14 cellular contexts compared by ENCODE assay signal in the genomic region with DNA sequence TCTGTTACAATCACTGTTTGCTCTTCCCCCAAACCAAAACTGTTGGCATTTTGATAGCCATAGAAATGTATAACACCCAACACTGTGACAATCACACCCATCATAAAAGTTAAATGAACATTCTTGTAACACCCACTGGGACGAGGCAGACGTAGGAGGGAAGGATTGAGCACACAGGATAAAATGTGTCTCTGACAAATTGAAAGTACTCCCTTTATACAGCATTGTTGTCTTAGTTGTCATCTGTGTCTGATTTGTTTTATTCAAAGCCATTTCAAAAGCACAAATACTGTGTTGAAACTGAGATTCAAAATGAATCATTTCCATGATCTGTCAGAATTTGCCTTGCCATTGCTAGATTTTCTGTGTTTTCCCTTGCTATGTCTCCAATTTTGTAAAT.
"Had no signal": no experiment of that assay in that cellular context is flagged by ENCODE, and none has a peak within 500 bp of the region (broad histone marks: within the 10 kb centered on the region; RNA-seq: fewer than 3 reads in every experiment).

No MANE protein-coding gene starts in this region.

- DNase-seq: activated CD4-positive, CD25-positive, alpha-beta regulatory T cell; activated CD8-positive, alpha-beta memory T cell treated with anti-CD3 and anti-CD28 coated beads, Interleukin-2, amount 10 ng/mL, durations not matched to agents 7 days and 5 days; activated T-cell treated with anti-CD3 and anti-CD28 coated beads, Interleukin-2, amount 50 U/mL, for 4 hours; central memory CD4-positive, alpha-beta T cell; cortex of kidney; effector memory CD4-positive, alpha-beta T cell; foreskin melanocyte; left cardiac atrium; stimulated activated CD4-positive, alpha-beta T cell treated with anti-CD3 and anti-CD28 coated beads, Interleukin-4, amount 100 ng/mL, for 1 hour; stimulated activated CD8-positive, alpha-beta memory T cell treated with anti-CD3 and anti-CD28 coated beads, Interleukin-4, amount 100 ng/mL, for 48 hours; stimulated activated naive CD8-positive, alpha-beta T cell treated with anti-CD3 and anti-CD28 coated beads, Interleukin-15, amount 100 ng/mL, for 72 hours; thyroid gland; uterus had no signal

- ATAC-seq: activated CD8-positive, alpha-beta memory T cell treated with anti-CD3 and anti-CD28 coated beads, Interleukin-2, amount 10 ng/mL, durations not matched to agents 7 days and 5 days; left cardiac atrium; SK-N-SH treated with all-trans-retinoic acid at 6 μM for 48 hours; stimulated activated naive CD8-positive, alpha-beta T cell treated with anti-CD3 and anti-CD28 coated beads, Interleukin-15, amount 100 ng/mL, for 72 hours had no signal

- H3K9me3 ChIP-seq: thyroid gland, uterus had no signal

- H3K27ac ChIP-seq: thyroid gland had no signal

- H3K4me3 ChIP-seq: thyroid gland had no signal

- H3K36me3 ChIP-seq: thyroid gland, uterus had no signal

- H3K4me1 ChIP-seq: thyroid gland, uterus had no signal

- H3K27me3 ChIP-seq: thyroid gland, uterus had no signal
